In the genomic region with DNA sequence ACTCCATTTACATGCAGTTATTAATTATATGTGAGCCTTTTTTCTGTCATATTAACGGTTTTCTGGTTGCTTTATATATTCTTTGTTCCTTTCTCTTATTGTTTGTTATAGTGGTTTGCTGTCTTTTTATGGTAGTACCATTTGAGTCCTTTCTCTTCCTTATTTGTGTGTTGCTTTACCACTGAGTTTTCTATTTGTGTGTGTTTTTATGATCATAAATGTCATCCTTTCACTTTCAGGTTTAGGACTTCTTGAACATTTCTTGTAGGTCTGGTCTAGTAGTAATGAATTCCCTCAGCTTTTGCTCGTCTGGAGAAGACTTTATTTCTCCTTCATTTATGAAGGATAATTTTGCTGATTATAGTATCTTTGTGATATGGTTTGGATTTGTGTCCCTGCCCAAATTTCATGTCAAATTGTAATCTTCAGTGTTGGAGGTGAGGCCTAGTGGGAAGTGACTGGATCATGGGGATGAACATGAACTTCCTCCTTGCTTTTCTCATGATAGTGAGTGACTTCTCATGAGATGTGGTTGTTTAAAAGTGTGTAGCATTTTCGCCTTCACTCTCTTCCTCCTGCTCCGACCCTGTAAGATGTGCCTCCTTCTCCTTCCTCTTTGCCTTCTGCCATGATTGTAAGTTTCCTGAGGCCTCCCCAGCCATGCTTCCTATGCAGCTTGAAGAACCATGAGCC, we compare ENCODE assay signal across 11 cellular contexts. TPM values are rescaled to one million over a fixed set of nuclear protein-coding genes. Genes with fewer than 3 reads are reported as not detected.
DNase-seq lines count a peak whose midpoint lies in the region; ATAC-seq, FAIRE-seq and TF ChIP-seq lines count a peak whose summit lies in the region.
"Had no signal": no experiment of that assay in that cellular context is flagged by ENCODE, and none has a peak within 500 bp of the region (broad histone marks: within the 10 kb centered on the region; RNA-seq: fewer than 3 reads in every experiment).

No MANE protein-coding gene starts in this region.

- H3K27ac ChIP-seq in GM12878 (ENCODE audit: control insufficient read depth, insufficient read depth): peak overlapping the region; percentile 91
- no peak overlapping the region for H3K27ac ChIP-seq in RWPE1

- FAIRE-seq in GM12878 (lab: Jason Lieb, UNC): peak; percentile 93

- WGBS in GM12878 (ENCODE audit: insufficient coverage, insufficient replicate concordance, low lambda C conversion rate, missing lambda C conversion rate): 0% methylated on average over 4 of the region's 4 CpGs

- RAD21 ChIA-PET in GM12878 (lab: Charles Lee; ENCODE audit: unreplicated experiment): interaction anchor here (1.8 to 2.8 kb wide), 2 partner anchors 10 to 114 kb away, joined by 5 to 6 read pairs; no protein-coding TSS in a partner anchor

- no peak for TF ChIP-seq RAD21 in GM12878 (IDR thresholded peaks at IDR 0.05; ENCODE audit: insufficient read depth, low read depth, low read length)

- SMC1A ChIA-PET in GM12878 (lab: Charles Lee; ENCODE audit: uncharacterized antibody, unreplicated experiment): interaction anchor here (0.9 to 1.1 kb wide), 3 partner anchors 11 to 77 kb away, joined by 3 to 4 read pairs (median 4); a partner anchor contains a TSS

- no peaks in the 10 kb centered on the region for H3K27me3 ChIP-seq in GM12878 (replicated peaks in 1 of 2; ENCODE audit: control insufficient read depth in 2 of 2, insufficient read depth in 2 of 2, low read length in 1 of 2)
- H3K27me3 ChIP-seq in H7 (ENCODE audit: control insufficient read depth, insufficient read depth, low read length): no peaks in the 10 kb centered on the region

- H2AFZ ChIP-seq in GM12878 (ENCODE audit: control insufficient read depth, low read depth, low read length): peak overlapping the region; percentile 63

- CTCF ChIA-PET in GM12878 (lab: Yijun Ruan, JAX): interaction anchor here (0.6 to 1.5 kb wide), 5 partner anchors 10 to 124 kb away, joined by 3 to 4 read pairs (median 3); a partner anchor contains a TSS
- CTCF ChIA-PET in RWPE1 (lab: Yijun Ruan, JAX): interaction anchor here (0.6 kb wide), 1 partner anchor 12 kb away, joined by 4 read pairs; no protein-coding TSS in a partner anchor

- POLR2A ChIA-PET in GM12878 (lab: Charles Lee): interaction anchor here (1.2 to 2.4 kb wide), 2 partner anchors 11 to 13 kb away, joined by 3 to 8 read pairs; a partner anchor contains a TSS
- POLR2A ChIA-PET in RWPE1 (lab: Yijun Ruan, JAX; ENCODE audit: low non-redundant PET): no interaction called here

- peaks cover 7% of the 10 kb centered on the region for H3K79me2 ChIP-seq in GM12878 (ENCODE audit: control insufficient read depth, insufficient read depth, low read length)

- peaks cover 14% of the 10 kb centered on the region for H3K4me1 ChIP-seq in GM12878 (ENCODE audit: control insufficient read depth, insufficient read depth, low read length)

- BruUV-seq in GM12878 (replicated peaks; lab: Mats Ljungman, UMichigan): TSS peak; percentile 37

- H4K20me1 ChIP-seq in GM12878 (ENCODE audit: control insufficient read depth, insufficient read depth): no peaks in the 10 kb centered on the region

- ATAC-seq in GM18519 (IDR thresholded peaks at IDR 0.05; ENCODE audit: low FRiP score, unreplicated experiment): peak; percentile 97
- ATAC-seq in GM21360 (IDR thresholded peaks at IDR 0.05; ENCODE audit: unreplicated experiment): peak; percentile 90
- peak; percentile 93 for ATAC-seq in HG03095 (IDR thresholded peaks at IDR 0.05; ENCODE audit: unreplicated experiment)
- peak; percentile 90 for ATAC-seq in GM12878
- ATAC-seq: activated CD4-positive, CD25-positive, alpha-beta regulatory T cell treated with anti-CD3 and anti-CD28 coated beads, Interleukin-2, amount 50 U/mL, for 24 hours; right cardiac atrium had no signal

- H3K9ac ChIP-seq in GM12878 (ENCODE audit: control insufficient read depth, insufficient read depth, low read length): peak overlapping the region; percentile 51

- H3K36me3 ChIP-seq in GM12878 (ENCODE audit: control insufficient read depth in 2 of 2, insufficient read depth in 2 of 2, low read length in 1 of 2) (peaks cover 10 to 22% of the 10 kb centered on the region in 2 experiments), H7 (replicated peaks; ENCODE audit: control insufficient read depth, insufficient read depth, low read length) (peaks cover 12% of the 10 kb centered on the region)

- peak overlapping the region; percentile 85 for H3K4me2 ChIP-seq in GM12878 (ENCODE audit: control insufficient read depth, insufficient read depth)

- H3K4me3 ChIP-seq in GM12878 (no peak overlapping the region), H7 (ENCODE audit: insufficient read depth, low read depth, low read length) (no peak overlapping the region)
- H3K4me3 ChIP-seq: lung had no signal

- peaks cover 15% of the 10 kb centered on the region for H3K9me3 ChIP-seq in GM12878 (replicated peaks; ENCODE audit: control insufficient read depth, insufficient read depth, low read length)

- no peak; a peak in 1 of 4 replicates for TF ChIP-seq EP300 in GM12878 (IDR thresholded peaks at IDR 0.05; ENCODE audit: borderline replicate concordance in 1 of 2, control insufficient read depth in 1 of 2, low read depth in 2 of 2, low read length in 2 of 2)

- no peak for TF ChIP-seq POLR2A in GM12878 (IDR thresholded peaks at IDR 0.05; ENCODE audit: low read depth, low read length)
- no peak for TF ChIP-seq POLR2A in erythroblast (IDR thresholded peaks at IDR 0.05; ENCODE audit: low read length)

- no peak for TF ChIP-seq CTCF in GM12878 (IDR thresholded peaks at IDR 0.05 in 2 of 3, conservative IDR thresholded peaks at IDR 0.05 in 1 of 3; ENCODE audit: control insufficient read depth in 2 of 3, extremely low read depth in 1 of 3, insufficient read depth in 1 of 3, low read depth in 3 of 3, low read length in 3 of 3)
- no peak for TF ChIP-seq CTCF in RWPE1 (conservative IDR thresholded peaks at IDR 0.05; ENCODE audit: low read depth)

- in situ Hi-C loops in GM12878 (cut with MboI): no loop called here

- DNase-seq in GM12878 (ENCODE audit: low read depth, low spot score) (peak; percentile 60), RWPE1 (ENCODE audit: low spot score) (no peak), NCI-H1417 treated with DMSO at 0.1 percent for 48 hours (lab: John Stamatoyannopoulos, UW) (no peak), erythroblast (lab: John Stamatoyannopoulos, UW) (no peak), H7 (no peak)
- DNase-seq: right cardiac atrium had no signal

- intact Hi-C loops in GM12878 (cut with micrococcal nuclease; ENCODE audit: unreplicated experiment): loop anchor here (5.0 kb wide), 1 partner anchor 72 kb away; a partner anchor contains a TSS

TF ChIP-seq in GM12878, 131 proteins besides CTCF, POLR2A, EP300 and RAD21 (continues in another document):
- TF ChIP-seq MTA3 (IDR thresholded peaks at IDR 0.05; ENCODE audit: borderline replicate concordance, low read length) (no peak), MTA2 (IDR thresholded peaks at IDR 0.05; ENCODE audit: low read depth) (peak; percentile 50; the same call in 1 of the 2 replicates), ZNF384 (IDR thresholded peaks at IDR 0.05; ENCODE audit: borderline replicate concordance, low read depth, low read length) (no peak), JUNB (IDR thresholded peaks at IDR 0.05) (peak; percentile 51), SIN3A (IDR thresholded peaks at IDR 0.05; ENCODE audit: low read depth, low read length) (no peak), MYC (IDR thresholded peaks at IDR 0.05; ENCODE audit: insufficient read depth, insufficient read length, insufficient replicate concordance, low read length, severe bottlenecking) (no peak), MEF2B (IDR thresholded peaks at IDR 0.05; ENCODE audit: partially characterized antibody, poor library complexity, severe bottlenecking) (peak; percentile 53)
- TF ChIP-seq, protein P1, sequence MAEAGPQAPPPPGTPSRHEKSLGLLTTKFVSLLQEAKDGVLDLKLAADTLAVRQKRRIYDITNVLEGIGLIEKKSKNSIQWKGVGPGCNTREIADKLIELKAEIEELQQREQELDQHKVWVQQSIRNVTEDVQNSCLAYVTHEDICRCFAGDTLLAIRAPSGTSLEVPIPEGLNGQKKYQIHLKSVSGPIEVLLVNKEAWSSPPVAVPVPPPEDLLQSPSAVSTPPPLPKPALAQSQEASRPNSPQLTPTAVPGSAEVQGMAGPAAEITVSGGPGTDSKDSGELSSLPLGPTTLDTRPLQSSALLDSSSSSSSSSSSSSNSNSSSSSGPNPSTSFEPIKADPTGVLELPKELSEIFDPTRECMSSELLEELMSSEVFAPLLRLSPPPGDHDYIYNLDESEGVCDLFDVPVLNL (IDR thresholded peaks at IDR 0.05; ENCODE audit: low read depth, low read length): no peak
- TF ChIP-seq, protein P2, sequence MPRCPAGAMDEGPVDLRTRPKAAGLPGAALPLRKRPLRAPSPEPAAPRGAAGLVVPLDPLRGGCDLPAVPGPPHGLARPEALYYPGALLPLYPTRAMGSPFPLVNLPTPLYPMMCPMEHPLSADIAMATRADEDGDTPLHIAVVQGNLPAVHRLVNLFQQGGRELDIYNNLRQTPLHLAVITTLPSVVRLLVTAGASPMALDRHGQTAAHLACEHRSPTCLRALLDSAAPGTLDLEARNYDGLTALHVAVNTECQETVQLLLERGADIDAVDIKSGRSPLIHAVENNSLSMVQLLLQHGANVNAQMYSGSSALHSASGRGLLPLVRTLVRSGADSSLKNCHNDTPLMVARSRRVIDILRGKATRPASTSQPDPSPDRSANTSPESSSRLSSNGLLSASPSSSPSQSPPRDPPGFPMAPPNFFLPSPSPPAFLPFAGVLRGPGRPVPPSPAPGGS (IDR thresholded peaks at IDR 0.05; ENCODE audit: borderline replicate concordance, insufficient read depth, low read depth, low read length, poor library complexity, severe bottlenecking): no peak

RNA-seq across cellular contexts. Expression of a gene that starts 11.5 kb away (rescaled TPM):
- 246 and 255 TPM in 2 replicates for total RNA-seq in GM12878 (2013; cell fraction: nucleolus; rRNA removed)
- total RNA-seq in GM12878 (2014; rRNA removed) (12.1 and 15.4 TPM in 2 replicates), GM12878 (2014; rRNA removed; fragmentation: Illumina TruSeq; extraction: Trizol) (25.4 and 30.8 TPM in 2 replicates), GM12878 (2021) (20.5 and 25.3 TPM in 2 replicates)
- polyA plus RNA-seq in GM12878 (2011; ENCODE audit: low read depth): 12.2 TPM
- polyA plus RNA-seq in GM12878 (2011; rRNA removed) (30.4 and 56.2 TPM in 2 replicates), GM12878 (2014; fragmentation: Illumina TruSeq; extraction: Trizol) (27.0 and 35.3 TPM in 2 replicates), GM12878 (2014; fragmentation: Nextera tagmentation; extraction: Ambion mirVana) (10 to 100 TPM; 11.8 to 13.5 TPM), GM12878 (2014; rRNA removed) (9.5 and 12.1 TPM in 2 replicates), GM12878 (2016; fragmentation: Nextera tagmentation; extraction: Ambion mirVana) (10 to 100 TPM; 31.4 to 35.5 TPM)
- 5.9 and 6.2 TPM in 2 replicates for polyA plus RNA-seq in GM12878 (2011; cell fraction: cytosol; rRNA removed)
- 36.7 and 39.1 TPM in 2 replicates for polyA plus RNA-seq in GM12878 (2011; cell fraction: nucleus; rRNA removed)
- polyA plus RNA-seq in GM12878 (2012): 14.5 and 21.5 TPM in 2 replicates
- 18.7 and 21.2 TPM in 2 replicates for polyA minus RNA-seq in GM12878 (2011; rRNA and poly(A)+ RNA removed)
- 6.9 and 8.0 TPM in 2 replicates for polyA minus RNA-seq in GM12878 (2011; cell fraction: cytosol; rRNA and poly(A)+ RNA removed)
- 29.6 and 37.7 TPM in 2 replicates for polyA minus RNA-seq in GM12878 (2011; cell fraction: nucleus; rRNA and poly(A)+ RNA removed)
- total RNA-seq in H7 (2014; rRNA removed; shearing (Covaris generic)): 15.8 and 30.1 TPM in 2 replicates
